ENCODE assay signal across 8 cellular contexts in genomic region chr15:85707519-85708338, GRCh38.
DNase-seq lines count a peak whose midpoint lies in the region; ATAC-seq and TF ChIP-seq lines count a peak whose summit lies in the region.

No MANE protein-coding gene starts in this region.

- H3K79me2 ChIP-seq in ACC112 (ENCODE audit: control insufficient read depth, insufficient read depth, low read length, unreplicated experiment) (no peaks in the 10 kb centered on the region), Loucy (ENCODE audit: insufficient read depth, low read length) (peaks cover 50% of the 10 kb centered on the region)

- H3K4me3 ChIP-seq in ACC112 (ENCODE audit: low read depth, low read length) (peak overlapping the region; percentile 70), Loucy (ENCODE audit: low read length, poor library complexity, severe bottlenecking) (peak overlapping the region; percentile 68), coronary artery (peak overlapping the region; percentile 49)

- TF ChIP-seq CTCF in Loucy (conservative IDR thresholded peaks at IDR 0.05; ENCODE audit: low read length) (no peak), coronary artery (IDR thresholded peaks at IDR 0.05) (no peak)

- H3F3A ChIP-seq in Loucy (ENCODE audit: low read depth), result peaks cover 14% of the 10 kb centered on the region; the same call in 1 of the 2 replicates

- H3K4me1 ChIP-seq in ACC112 (ENCODE audit: control insufficient read depth, insufficient read depth, low read length, unreplicated experiment), result peaks cover 41% of the 10 kb centered on the region
- peaks cover 43% of the 10 kb centered on the region for H3K4me1 ChIP-seq in Loucy (ENCODE audit: insufficient read depth, low read length, poor library complexity, severe bottlenecking)

- H3K27ac ChIP-seq in ACC112 (ENCODE audit: low read depth, low read length), result peak overlapping the region; percentile 78
- H3K27ac ChIP-seq in coronary artery, result peak overlapping the region; percentile 88 to 93

- peak overlapping the region; percentile 63 for H3K9ac ChIP-seq in Loucy (ENCODE audit: low read depth, low read length, poor library complexity, severe bottlenecking)

- peaks cover 3% of the 10 kb centered on the region for H4K20me1 ChIP-seq in Loucy (ENCODE audit: insufficient read depth, low read length, poor library complexity, severe bottlenecking)

- in situ Hi-C loops in G401 (cut with HindIII; ENCODE audit: low sequenced_read_pairs), result no loop called here

- no peaks in the 10 kb centered on the region for H3K27me3 ChIP-seq in ACC112 (ENCODE audit: insufficient read depth, low read length)
- H3K27me3 ChIP-seq in Loucy (ENCODE audit: insufficient read depth, low read length, poor library complexity, severe bottlenecking), result no peaks in the 10 kb centered on the region

- H3K36me3 ChIP-seq in ACC112 (ENCODE audit: insufficient read depth, low read length) (0 out of 2 replicates have a peak, but pooled peaks cover 5% of the 10 kb centered on the region), Loucy (ENCODE audit: insufficient read depth, low read length) (peaks cover 49% of the 10 kb centered on the region; the same call in 1 of the 2 replicates)

- no peaks in the 10 kb centered on the region for H3K9me3 ChIP-seq in Loucy (ENCODE audit: insufficient read depth, low read depth, low read length)

- no peak for DNase-seq in coronary artery (ENCODE audit: low spot score)
- peak; percentile 35 for DNase-seq in mucosa of gallbladder (ENCODE audit: low spot score)
- no peak for DNase-seq in SKM-1 treated with dmso at 0.1 percent for 144 hours (lab: John Stamatoyannopoulos, UW; ENCODE audit: unreplicated experiment)
- DNase-seq in G401 (ENCODE audit: low spot score), result no peak

- ATAC-seq in GM19351 (IDR thresholded peaks at IDR 0.05; ENCODE audit: unreplicated experiment), result peak; percentile 0
- no peak for ATAC-seq in HG03442 (IDR thresholded peaks at IDR 0.05; ENCODE audit: unreplicated experiment)

- H2AFZ ChIP-seq in ACC112 (ENCODE audit: low read length, unreplicated experiment) (peak overlapping the region; percentile 34), Loucy (ENCODE audit: low read length) (peak overlapping the region; percentile 14; the same call in 1 of the 2 replicates)

- H3K4me2 ChIP-seq in Loucy (ENCODE audit: low read depth, low read length, poor library complexity, severe bottlenecking), result peak overlapping the region; percentile 83

- no peaks in the 10 kb centered on the region for H3K9me2 ChIP-seq in Loucy (replicated peaks; ENCODE audit: low read depth, low read length)
